In genomic region chr19:41218615-41219507, GRCh38 we compare ENCODE assay signal across 9 cellular contexts. TPM values are rescaled to one million over a fixed set of nuclear protein-coding genes. Genes with fewer than 3 reads are reported as not detected.
DNase-seq lines count a peak whose midpoint lies in the region; ATAC-seq, FAIRE-seq and TF ChIP-seq lines count a peak whose summit lies in the region.
"Had no signal": no experiment of that assay in that cellular context is flagged by ENCODE, and none has a peak within 500 bp of the region (broad histone marks: within the 10 kb centered on the region; RNA-seq: fewer than 3 reads in every experiment).

TSS of gene AXL (plus strand) at chr19:41219223. CDS start at chr19:41219393, 170 bp downstream.

- H3K36me3 ChIP-seq in BJ (ENCODE audit: control insufficient read depth, insufficient read depth, low read length), result peaks cover 16% of the 10 kb centered on the region
- peaks cover 0 to 13% (median 0%) of the 10 kb centered on the region in 3 donors for H3K36me3 ChIP-seq in esophagus squamous epithelium

- peak within 1 kb of the TSS; percentile 85 for H3K4me3 Mint-ChIP-seq in mesothelial cell of epicardium

- CTCF ChIA-PET in BJ (lab: Yijun Ruan, JAX), result interaction anchor here (0.8 to 2.0 kb wide), 7 partner anchors 10 to 134 kb away, joined by 3 to 8 read pairs (median 3); partner anchors contain the start of gene HNRNPUL1

- 1 to 12% methylated on average over 5 to 13 of the region's 32 CpGs for WGBS in esophagus squamous epithelium, 2 donors

- no peak for FAIRE-seq in RCC 7860 (lab: Jason Lieb, UNC)
- FAIRE-seq in urothelium cell line (lab: Jason Lieb, UNC), result peak; percentile 79
- FAIRE-seq: colon had no signal

- intact Hi-C loops in esophagus squamous epithelium (cut with DNase I), result no loop called here

- no peaks in the 10 kb centered on the region for H3K9me3 ChIP-seq in esophagus squamous epithelium

- no peaks in the 10 kb centered on the region for H3K27me3 Mint-ChIP-seq in mesothelial cell of epicardium (ENCODE audit: low read depth)

- ATAC-seq in HG03196 (IDR thresholded peaks at IDR 0.05; ENCODE audit: unreplicated experiment), result no peak

- no peaks in the 10 kb centered on the region for H3K9me3 Mint-ChIP-seq in mesothelial cell of epicardium

- POLR2A ChIA-PET in BJ (lab: Charles Lee), result interaction anchor here (0.6 to 1.2 kb wide), 2 partner anchors 45 to 80 kb away, joined by 6 to 9 read pairs; partner anchors contain the start of gene HNRNPUL1

- H3K27ac Mint-ChIP-seq in mesothelial cell of epicardium, result peak within 1 kb of the TSS; percentile 99

- TF ChIP-seq CTCF in BJ (IDR thresholded peaks at IDR 0.05; ENCODE audit: insufficient read depth, low read depth, low read length), result no peak
- TF ChIP-seq CTCF in esophagus squamous epithelium (IDR thresholded peaks at IDR 0.05), result no peak
- no peak for TF ChIP-seq CTCF in mesothelial cell of epicardium (IDR thresholded peaks at IDR 0.05; ENCODE audit: unreplicated experiment)

- no peaks in the 10 kb centered on the region for H3K27me3 ChIP-seq in BJ (ENCODE audit: control insufficient read depth, insufficient read depth, low read length)
- peaks cover 0 to 17% (median 0%) of the 10 kb centered on the region in 4 donors for H3K27me3 ChIP-seq in esophagus squamous epithelium

- H3K4me3 ChIP-seq in BJ (ENCODE audit: low read depth, low read length), result peak within 1 kb of the TSS; percentile 83
- peak within 1 kb of the TSS; percentile 35 to 65 (median 60) for H3K4me3 ChIP-seq in esophagus squamous epithelium

- DNase-seq in BJ (ENCODE audit: low read depth) (peak; percentile 74), RCC 7860 (ENCODE audit: low spot score) (peak; percentile 44), esophagus squamous epithelium (lab: John Stamatoyannopoulos, UW) (no peak), mesothelial cell of epicardium (ENCODE audit: low spot score in 2 of 2, unreplicated experiment in 2 of 2) (peak; percentile 52 to 76), urothelium cell line (ENCODE audit: low spot score) (peak; percentile 87), NOMO-1 treated with DMSO at 0.1 percent for 48 hours (lab: John Stamatoyannopoulos, UW; ENCODE audit: unreplicated experiment) (no peak)
- DNase-seq in effector CD8-positive, alpha-beta T cell (lab: John Stamatoyannopoulos, UW), result no peak

- peaks cover 46% of the 10 kb centered on the region for H3K4me1 Mint-ChIP-seq in mesothelial cell of epicardium

- peak within 1 kb of the TSS; percentile 78 to 93 (median 88) for H3K27ac ChIP-seq in esophagus squamous epithelium

- peaks cover 5% of the 10 kb centered on the region for H3K36me3 Mint-ChIP-seq in mesothelial cell of epicardium

- TF ChIP-seq POLR2A in esophagus squamous epithelium (IDR thresholded peaks at IDR 0.05), result peak in 2 of 4 donors; percentile 51 to 53

- peaks cover 9 to 60% (median 18%) of the 10 kb centered on the region in 3 donors for H3K4me1 ChIP-seq in esophagus squamous epithelium

RNA-seq across cellular contexts. Expression of gene AXL, which starts in this region (rescaled TPM):
- polyA plus RNA-seq in BJ (2011; rRNA removed), result 190 and 260 TPM in 2 replicates
- 840 and 1,131 TPM in 2 replicates for polyA minus RNA-seq in BJ (2011; rRNA and poly(A)+ RNA removed)
- 10 to 100 TPM in 2 of 4 donors, 1 to 10 TPM in 2; 5.3 to 40.2 (median 17.3) TPM for total RNA-seq in esophagus squamous epithelium
- 60.0 to 61.0 TPM (median 60.6 TPM) in 3 replicates for total RNA-seq in mesothelial cell of epicardium

Comparison
In these comparisons a context has a peak if more than half of its experiments do, and no peak if none do; other contexts are left out.
1. DNase-seq: peak in BJ (single experiment), RCC 7860 (single experiment), mesothelial cell of epicardium (2 of 2) and urothelium cell line (single experiment); none in esophagus squamous epithelium (single experiment), NOMO-1 treated with DMSO at 0.1 percent for 48 hours (single experiment) and effector CD8-positive, alpha-beta T cell (single experiment).